ENCODE assay signal across 31 cellular contexts in genomic region chr4:87399148-87399547, GRCh38. TPM values are rescaled to one million over a fixed set of nuclear protein-coding genes. Genes with fewer than 3 reads are reported as not detected.
DNase-seq lines count a peak whose midpoint lies in the region; ATAC-seq, FAIRE-seq and TF ChIP-seq lines count a peak whose summit lies in the region.
"Had no signal": no experiment of that assay in that cellular context is flagged by ENCODE, and none has a peak within 500 bp of the region (broad histone marks: within the 10 kb centered on the region; RNA-seq: fewer than 3 reads in every experiment).

No MANE protein-coding gene starts in this region.

- TF ChIP-seq EP300 in HepG2 (IDR thresholded peaks at IDR 0.05; ENCODE audit: low read depth in 2 of 2, low read length in 2 of 2) = no peak
- TF ChIP-seq EP300 in HepG2 (CRISPR knock-in tag; IDR thresholded peaks at IDR 0.05; ENCODE audit: borderline replicate concordance) = no peak

- TF ChIP-seq CTCF in colonic mucosa (IDR thresholded peaks at IDR 0.05) (no peak), HepG2 (CRISPR knock-in tag; IDR thresholded peaks at IDR 0.05) (no peak), testis (IDR thresholded peaks at IDR 0.05) (no peak)

- POLR2A ChIA-PET in HepG2 (lab: Yijun Ruan, JAX) = interaction anchor here (0.9 to 3.5 kb wide), 3 partner anchors 8 to 23 kb away, joined by 4 to 27 read pairs (median 5); partner anchors contain the start of genes HSD17B11 and NUDT9

- TF ChIP-seq POLR2A in HepG2 (IDR thresholded peaks at IDR 0.05; ENCODE audit: insufficient read depth in 1 of 2, low read depth in 2 of 2, low read length in 2 of 2) = no peak
- TF ChIP-seq POLR2A in testis (IDR thresholded peaks at IDR 0.05) = no peak
- TF ChIP-seq POLR2A in GM12892 (IDR thresholded peaks at IDR 0.05; ENCODE audit: low read depth, low read length) = no peak

- H3K36me3 ChIP-seq in GM23248 (ENCODE audit: low read depth) (no peaks in the 10 kb centered on the region), colonic mucosa (no peaks in the 10 kb centered on the region), HepG2 (replicated peaks in 1 of 2; ENCODE audit: control insufficient read depth in 1 of 2, insufficient read depth in 2 of 2, low read length in 2 of 2) (no peaks in the 10 kb centered on the region), testis (ENCODE audit: low read depth, missing control alignments) (no peaks in the 10 kb centered on the region)
- H3K36me3 ChIP-seq: esophagus muscularis mucosa, lower lobe of right lung, ovary had no signal

- H4K20me1 ChIP-seq in GM23248 (ENCODE audit: insufficient read depth) (no peaks in the 10 kb centered on the region), HepG2 (ENCODE audit: insufficient read depth, low read length) (no peaks in the 10 kb centered on the region)

- in situ Hi-C loops in ACHN (cut with HindIII; ENCODE audit: low pct_ligation_motif_present, low pct_unique_long_range_greater_than_20kb, low sequenced_read_pairs) (no loop called here), GM23248 (cut with MboI) (no loop called here), HepG2 (cut with HindIII; ENCODE audit: extremely low pct_ligation_motif_present, low pct_unique_long_range_greater_than_20kb) (no loop called here)

- no peaks in the 10 kb centered on the region for H3K9me3 ChIP-seq in GM23248 (ENCODE audit: low read depth)
- no peaks in the 10 kb centered on the region for H3K9me3 ChIP-seq in colonic mucosa
- no peaks in the 10 kb centered on the region for H3K9me3 ChIP-seq in HepG2 (ENCODE audit: low read length)
- no peaks in the 10 kb centered on the region for H3K9me3 ChIP-seq in testis
- H3K9me3 ChIP-seq: Caco-2, esophagus muscularis mucosa, lower lobe of right lung, ovary had no signal

- no TSS peak for BruUV-seq in HepG2 (replicated peaks; lab: Mats Ljungman, UMichigan)

- no peak overlapping the region for H2AFZ ChIP-seq in GM23248
- no peak overlapping the region for H2AFZ ChIP-seq in HepG2 (ENCODE audit: low read length)

- H3K9me2 ChIP-seq in GM23248 (ENCODE audit: insufficient read depth) = no peaks in the 10 kb centered on the region

- H3K4me2 ChIP-seq in GM23248 (ENCODE audit: unreplicated experiment) = no peak overlapping the region
- no peak overlapping the region for H3K4me2 ChIP-seq in HepG2 (ENCODE audit: low read depth, low read length)

- H3K4me3 ChIP-seq in GM23248 (no peak overlapping the region), colonic mucosa (no peak overlapping the region), HepG2 (replicated peaks in 1 of 3; ENCODE audit: insufficient read depth in 1 of 3, low read depth in 2 of 3, low read length in 3 of 3) (no peak overlapping the region), testis (no peak overlapping the region)
- H3K4me3 ChIP-seq: esophagus muscularis mucosa, lower lobe of right lung, ovary had no signal

- no peaks in the 10 kb centered on the region for H3K4me1 ChIP-seq in GM23248 (ENCODE audit: insufficient read depth)
- no peaks in the 10 kb centered on the region for H3K4me1 ChIP-seq in colonic mucosa
- no peaks in the 10 kb centered on the region for H3K4me1 ChIP-seq in HepG2 (ENCODE audit: insufficient read depth, low read length)
- H3K4me1 ChIP-seq in testis = no peaks in the 10 kb centered on the region
- H3K4me1 ChIP-seq: Caco-2, esophagus muscularis mucosa, lower lobe of right lung had no signal

- peak; percentile 10 for DNase-seq in ACHN
- peak; percentile 9 for DNase-seq in GM23248
- DNase-seq in colonic mucosa = peak; percentile 36
- DNase-seq in HepG2 (ENCODE audit: low spot score) = peak; percentile 28
- no peak for DNase-seq in testis
- DNase-seq in GM12892 (ENCODE audit: insufficient read length) = no peak
- no peak for DNase-seq in activated T-cell treated with anti-CD3 and anti-CD28 coated beads for 4 hours
- DNase-seq: activated CD4-positive, alpha-beta T cell treated with anti-CD3 and anti-CD28 coated beads, Interleukin-2, amount 50 U/mL, for 4 hours; activated naive CD4-positive, alpha-beta T cell treated with anti-CD3 and anti-CD28 coated beads for 36 hours; C1 segment of cervical spinal cord; Caco-2; DMS79; effector memory CD4-positive, alpha-beta T cell; foreskin melanocyte; GF-D8; hippocampal formation; Kasumi-1; lower lobe of right lung; natural killer cell; NCI-H146; NCI-H2171; NCI-H524; NK-92 treated with Interleukin-12 subunit alpha and Interleukin-12 subunit beta, amount 100 ng/mL, for 24 hours; ovary; PC-3; retina; SIG-M5; substantia nigra had no signal

- no peak for FAIRE-seq in HepG2 (lab: Jason Lieb, UNC)
- no peak for FAIRE-seq in GM12892 (lab: Jason Lieb, UNC)

- H3F3A ChIP-seq in GM23248 (ENCODE audit: insufficient read depth) = no peaks in the 10 kb centered on the region

- H3K9ac ChIP-seq in GM23248 (no peak overlapping the region), colonic mucosa (ENCODE audit: low read depth in 2 of 2, low read length in 2 of 2) (no peak overlapping the region), HepG2 (ENCODE audit: insufficient read depth, low read depth, low read length) (no peak overlapping the region)

- H3K27me3 ChIP-seq in GM23248 (replicated peaks; ENCODE audit: insufficient read depth) (no peaks in the 10 kb centered on the region), colonic mucosa (no peaks in the 10 kb centered on the region), HepG2 (ENCODE audit: control insufficient read depth in 1 of 2, insufficient read depth in 2 of 2, low read length in 2 of 2) (no peaks in the 10 kb centered on the region; a peak in 2 of 5 replicates), testis (no peaks in the 10 kb centered on the region)
- H3K27me3 ChIP-seq: esophagus muscularis mucosa, ovary had no signal

- H3K27ac ChIP-seq in GM23248 = no peak overlapping the region
- no peak overlapping the region for H3K27ac ChIP-seq in colonic mucosa
- no peak overlapping the region for H3K27ac ChIP-seq in HepG2 (ENCODE audit: extremely low read length, insufficient read depth, low read length)
- no peak overlapping the region for H3K27ac ChIP-seq in testis
- H3K27ac ChIP-seq: esophagus muscularis mucosa, HL-60, lower lobe of right lung, ovary had no signal

- 75 to 80% methylated on average over 3 of the region's 3 CpGs for WGBS in GM23248 (ENCODE audit: low coverage in 1 of 2, low lambda C conversion rate in 2 of 2, missing lambda C conversion rate in 2 of 2), 2 experiments
- WGBS in HepG2 (ENCODE audit: low lambda C conversion rate) = 42% methylated on average over 2 of the region's 3 CpGs
- WGBS in testis, 2 donors = 91 to 93% methylated on average over 2 to 3 of the region's 3 CpGs

- ATAC-seq in HepG2 (peak; percentile 88), HG03175 (IDR thresholded peaks at IDR 0.05; ENCODE audit: unreplicated experiment) (no peak)
- ATAC-seq: lower lobe of right lung, natural killer cell, PC-3 had no signal

- no peak for TF ChIP-seq RAD21 in HepG2 (CRISPR knock-in tag; IDR thresholded peaks at IDR 0.05)

- no peaks in the 10 kb centered on the region for H3K79me2 ChIP-seq in GM23248 (ENCODE audit: insufficient read depth)
- no peaks in the 10 kb centered on the region for H3K79me2 ChIP-seq in HepG2 (ENCODE audit: insufficient read depth, low read length)

- intact Hi-C loops in colonic mucosa (cut with DNase I) = no loop called here
- intact Hi-C loops in HepG2 (cut with micrococcal nuclease; ENCODE audit: unreplicated experiment) = no loop called here
- intact Hi-C loops in testis (cut with DNase I; ENCODE audit: low total_unique reads) = no loop called here

- CTCF ChIA-PET in HepG2 (lab: Yijun Ruan, JAX; ENCODE audit: low intra/inter-chr PET ratio, low total read pairs) = no interaction called here

RNA-seq across cellular contexts. Expression of gene HSD17B11, which starts 8.2 kb away (rescaled TPM):
- total RNA-seq in GM23248 (2014; rRNA removed; shearing (Covaris generic)) = 37.0 and 44.6 TPM in 2 replicates
- polyA plus RNA-seq in GM23248 (2016; fragmentation: Nextera tagmentation; extraction: Ambion mirVana) (30.4 and 31.1 TPM in 2 replicates), HepG2 (2011; rRNA removed) (99.1 and 121 TPM in 2 replicates), testis (ENCODE audit: insufficient read depth, low read depth, low replicate concordance) (21.3 TPM)
- total RNA-seq in colonic mucosa (100 to 1,000 TPM; 138 to 219 TPM), HepG2 (2016; rRNA removed; fragmentation: Illumina TruSeq; extraction: Trizol) (120 and 158 TPM in 2 replicates), testis (10 to 100 TPM; 22.7 to 24.2 TPM)
- total RNA-seq in HepG2 (2016; cell fraction: cytosol; rRNA removed; fragmentation: Illumina TruSeq; extraction: Trizol; ENCODE audit: low read depth) = 37.4 and 46.0 TPM in 2 replicates
- total RNA-seq in HepG2 (2016; cell fraction: insoluble cytoplasmic fraction; rRNA removed; fragmentation: Illumina TruSeq; extraction: Trizol) = 110 and 160 TPM in 2 replicates
- total RNA-seq in HepG2 (2016; cell fraction: membrane; rRNA removed; fragmentation: Illumina TruSeq; extraction: Trizol) = 80.0 and 109 TPM in 2 replicates
- total RNA-seq in HepG2 (2016; cell fraction: nucleus; rRNA removed; fragmentation: Illumina TruSeq; extraction: Trizol) = 123 and 135 TPM in 2 replicates
- 45.0 and 85.9 TPM in 2 replicates for polyA plus RNA-seq in HepG2 (2011; cell fraction: cytosol; rRNA removed)
- 16.3 and 22.2 TPM in 2 replicates for polyA plus RNA-seq in HepG2 (2011; cell fraction: nucleus; rRNA removed)
- polyA plus RNA-seq in HepG2 (2012) = 185 and 257 TPM in 2 replicates
- 40.7 and 42.3 TPM in 2 replicates for polyA plus RNA-seq in HepG2 (2016; cell fraction: cytosol; fragmentation: Illumina TruSeq; extraction: Trizol; ENCODE audit: low read depth)
- 99.3 and 110 TPM in 2 replicates for polyA plus RNA-seq in HepG2 (2016; cell fraction: insoluble cytoplasmic fraction; fragmentation: Illumina TruSeq; extraction: Trizol; ENCODE audit: low read depth)
- polyA plus RNA-seq in HepG2 (2016; cell fraction: membrane; fragmentation: Illumina TruSeq; extraction: Trizol; ENCODE audit: low read depth) = 66.9 and 69.9 TPM in 2 replicates
- 168 and 180 TPM in 2 replicates for polyA plus RNA-seq in HepG2 (2016; cell fraction: nucleus; fragmentation: Illumina TruSeq; extraction: Trizol; ENCODE audit: insufficient read depth, low read depth)
- polyA minus RNA-seq in HepG2 (2011; rRNA and poly(A)+ RNA removed; ENCODE audit: low replicate concordance) = 14.6 and 50.4 TPM in 2 replicates
- polyA minus RNA-seq in HepG2 (2011; cell fraction: cytosol; rRNA and poly(A)+ RNA removed) = 52.1 and 76.8 TPM in 2 replicates
- 62.1 and 76.0 TPM in 2 replicates for polyA minus RNA-seq in HepG2 (2011; cell fraction: nucleus; rRNA and poly(A)+ RNA removed)
- 30.4 TPM for polyA plus RNA-seq in GM12892 (2012; ENCODE audit: missing spikeins)

RNA-seq across cellular contexts. Expression of gene NUDT9, which starts 23.2 kb away (rescaled TPM):
- total RNA-seq in GM23248 (2014; rRNA removed; shearing (Covaris generic)) = 9.4 and 11.2 TPM in 2 replicates
- polyA plus RNA-seq in GM23248 (2016; fragmentation: Nextera tagmentation; extraction: Ambion mirVana) (34.8 and 36.4 TPM in 2 replicates), HepG2 (2011; rRNA removed) (11.2 and 12.3 TPM in 2 replicates), testis (ENCODE audit: insufficient read depth, low read depth, low replicate concordance) (45.0 TPM)
- total RNA-seq in colonic mucosa (10 to 100 TPM; 31.4 to 52.0 TPM), HepG2 (2016; rRNA removed; fragmentation: Illumina TruSeq; extraction: Trizol) (9.7 and 10.4 TPM in 2 replicates), testis (10 to 100 TPM; 28.4 to 38.0 TPM)
- total RNA-seq in HepG2 (2016; cell fraction: cytosol; rRNA removed; fragmentation: Illumina TruSeq; extraction: Trizol; ENCODE audit: low read depth) = 4.4 and 4.5 TPM in 2 replicates
- 8.4 and 12.1 TPM in 2 replicates for total RNA-seq in HepG2 (2016; cell fraction: insoluble cytoplasmic fraction; rRNA removed; fragmentation: Illumina TruSeq; extraction: Trizol)
- total RNA-seq in HepG2 (2016; cell fraction: membrane; rRNA removed; fragmentation: Illumina TruSeq; extraction: Trizol) = 6.1 and 6.5 TPM in 2 replicates
- 12.8 and 15.6 TPM in 2 replicates for total RNA-seq in HepG2 (2016; cell fraction: nucleus; rRNA removed; fragmentation: Illumina TruSeq; extraction: Trizol)
- polyA plus RNA-seq in HepG2 (2011; cell fraction: cytosol; rRNA removed) = 7.3 and 10.3 TPM in 2 replicates
- 6.9 and 8.4 TPM in 2 replicates for polyA plus RNA-seq in HepG2 (2011; cell fraction: nucleus; rRNA removed)
- polyA plus RNA-seq in HepG2 (2012) = 19.7 and 20.0 TPM in 2 replicates
- 8.1 and 8.4 TPM in 2 replicates for polyA plus RNA-seq in HepG2 (2016; cell fraction: cytosol; fragmentation: Illumina TruSeq; extraction: Trizol; ENCODE audit: low read depth)
- polyA plus RNA-seq in HepG2 (2016; cell fraction: insoluble cytoplasmic fraction; fragmentation: Illumina TruSeq; extraction: Trizol; ENCODE audit: low read depth) = 22.9 and 26.8 TPM in 2 replicates
- 7.6 and 9.6 TPM in 2 replicates for polyA plus RNA-seq in HepG2 (2016; cell fraction: membrane; fragmentation: Illumina TruSeq; extraction: Trizol; ENCODE audit: low read depth)
- polyA plus RNA-seq in HepG2 (2016; cell fraction: nucleus; fragmentation: Illumina TruSeq; extraction: Trizol; ENCODE audit: insufficient read depth, low read depth) = 41.0 and 46.0 TPM in 2 replicates
- 9.9 and 15.3 TPM in 2 replicates for polyA minus RNA-seq in HepG2 (2011; rRNA and poly(A)+ RNA removed; ENCODE audit: low replicate concordance)
- 6.2 and 9.4 TPM in 2 replicates for polyA minus RNA-seq in HepG2 (2011; cell fraction: cytosol; rRNA and poly(A)+ RNA removed)
- polyA minus RNA-seq in HepG2 (2011; cell fraction: nucleus; rRNA and poly(A)+ RNA removed) = 21.8 and 27.0 TPM in 2 replicates
- polyA plus RNA-seq in GM12892 (2012; ENCODE audit: missing spikeins) = 14.5 TPM

Comparison
In these comparisons a context has a peak if more than half of its experiments do, and no peak if none do; other contexts are left out.
1. DNase-seq: peak in ACHN (single experiment), GM23248 (single experiment), colonic mucosa (single experiment) and HepG2 (single experiment); none in testis (single experiment), GM12892 (single experiment) and activated T-cell treated with anti-CD3 and anti-CD28 coated beads for 4 hours (single experiment).